Comparison of ENCODE assay signal across 23 cellular contexts in genomic region chr4:181601118-181601517, GRCh38.
"Had no signal": no experiment of that assay in that cellular context is flagged by ENCODE, and none has a peak within 500 bp of the region (broad histone marks: within the 10 kb centered on the region; RNA-seq: fewer than 3 reads in every experiment).

No MANE protein-coding gene starts in this region.

- H3K4me3 ChIP-seq: adrenal gland, ascending aorta, heart right ventricle, left lung, lower lobe of right lung, mucosa of descending colon, suprapubic skin, tibial artery had no signal

- H3K36me3 ChIP-seq: adrenal gland, ascending aorta, heart right ventricle, left lung, lower lobe of right lung, suprapubic skin, tibial artery had no signal

- H3K4me1 ChIP-seq: adrenal gland, ascending aorta, heart right ventricle, left lung, lower lobe of right lung, suprapubic skin, tibial artery had no signal

- H3K27me3 ChIP-seq: adrenal gland, ascending aorta, heart right ventricle, left lung, suprapubic skin, tibial artery had no signal

- H3K9me3 ChIP-seq: adrenal gland, ascending aorta, heart right ventricle, left lung, lower lobe of right lung, mucosa of descending colon, suprapubic skin, tibial artery had no signal

- H3K27ac ChIP-seq: adrenal gland, ascending aorta, heart right ventricle, left lung, lower lobe of right lung, suprapubic skin, tibial artery had no signal

- ATAC-seq: activated CD4-positive, alpha-beta T cell treated with anti-CD3 and anti-CD28 coated beads for 36 hours; activated CD8-positive, alpha-beta T cell treated with anti-CD3 and anti-CD28 coated beads, Interleukin-2, amount 10 ng/mL, durations not matched to agents 7 days and 5 days; esophagus mucosa; heart right ventricle; left lung; lower lobe of right lung; mucosa of descending colon; natural killer cell treated with Interleukin-12 subunit alpha and Interleukin-12 subunit beta and Interleukin-15 and Interleukin-18, amount 100 ng/mL, for 72 hours; right cardiac atrium had no signal

- DNase-seq: activated CD4-positive, alpha-beta T cell treated with anti-CD3 and anti-CD28 coated beads for 36 hours; activated CD4-positive, CD25-positive, alpha-beta regulatory T cell; activated CD8-positive, alpha-beta T cell treated with anti-CD3 and anti-CD28 coated beads, Interleukin-2, amount 10 ng/mL, durations not matched to agents 7 days and 5 days; activated effector memory CD4-positive, alpha-beta T cell treated with Interleukin-2 at 50 U/mL for 16 hours; activated naive CD4-positive, alpha-beta T cell treated with Interleukin-2 at 50 U/mL for 16 hours; activated T-cell treated with anti-CD3 and anti-CD28 coated beads for 4 hours; adrenal gland; caudate nucleus; endodermal cell; foreskin melanocyte; heart right ventricle; left lung; lower lobe of right lung; mucosa of descending colon; right cardiac atrium; stimulated activated CD4-positive, alpha-beta T cell treated with anti-CD3 and anti-CD28 coated beads, Interleukin-15, amount 100 ng/mL, for 24 hours; stimulated activated CD4-positive, alpha-beta T cell treated with anti-CD3 and anti-CD28 coated beads, Interleukin-2, amount 100 ng/mL, for 24 hours; stimulated activated naive CD4-positive, alpha-beta T cell; tibial artery had no signal
